Comparison of ENCODE assay signal across 1 cellular context in the genomic region with DNA sequence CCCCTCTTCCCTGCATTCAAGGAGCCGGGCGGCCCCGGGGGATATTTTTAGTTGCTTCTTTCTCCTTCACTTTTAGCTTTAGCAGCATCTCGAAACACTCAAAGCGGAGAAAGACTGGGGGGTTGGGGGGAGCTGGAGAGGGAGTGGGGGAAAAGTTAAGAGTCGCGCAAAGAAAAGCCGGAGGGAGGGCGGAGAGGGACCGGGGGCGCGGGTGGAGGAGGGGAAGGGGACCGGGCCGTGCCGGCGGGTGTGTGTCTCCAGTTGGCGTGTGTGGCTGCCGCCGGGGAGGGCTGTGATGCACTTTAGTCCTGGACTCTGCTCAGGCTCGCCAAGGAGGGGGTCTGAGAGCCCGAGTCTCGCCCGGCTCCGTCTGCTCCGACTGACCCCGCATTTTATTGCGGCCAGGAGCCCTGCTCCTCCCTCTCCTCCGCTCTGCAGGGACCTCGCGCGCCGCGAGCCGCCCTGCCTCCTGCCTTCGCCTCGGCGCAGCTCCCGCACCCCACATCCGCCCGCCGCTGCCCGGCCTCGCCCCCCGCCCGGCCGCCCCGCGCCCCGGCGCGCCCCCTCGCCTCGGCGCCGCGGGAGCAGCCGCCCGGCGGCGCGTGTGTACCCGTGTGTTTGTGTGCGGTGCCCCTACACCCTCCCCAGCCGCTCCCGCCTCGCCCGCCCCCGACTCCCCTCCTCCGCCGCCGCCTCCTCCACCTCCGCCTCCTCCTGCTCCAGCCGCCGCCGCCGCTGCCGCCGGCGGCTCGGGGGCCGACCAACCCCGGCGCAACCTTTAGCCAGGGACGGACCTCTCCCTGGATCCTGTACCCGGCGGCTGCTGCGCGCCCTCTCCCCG.
TF ChIP-seq lines count a peak whose summit lies in the region.

No MANE protein-coding gene starts in this region.

TF ChIP-seq in HepG2, 621 proteins besides CTCF, POLR2A, EP300 and RAD21:
- TF ChIP-seq AGO2 (optimal IDR thresholded peaks at IDR 0.05; ENCODE audit: low read depth, low read length) (peak; percentile 3), ZNF574 (CRISPR knock-in tag; IDR thresholded peaks at IDR 0.05) (no peak), KAT7 (CRISPR knock-in tag; IDR thresholded peaks at IDR 0.05; ENCODE audit: borderline replicate concordance) (peak; percentile 29; the same call in 1 of the 2 replicates), PRDM10 (CRISPR knock-in tag; IDR thresholded peaks at IDR 0.05; ENCODE audit: low read depth) (no peak), MZF1 (CRISPR knock-in tag; IDR thresholded peaks at IDR 0.05; ENCODE audit: borderline replicate concordance) (no peak), ZNF619 (CRISPR knock-in tag; IDR thresholded peaks at IDR 0.05) (no peak), HNF4A (CRISPR knock-in tag; IDR thresholded peaks at IDR 0.05) (peak; percentile 24; the same call in 1 of the 2 replicates), HNRNPK (IDR thresholded peaks at IDR 0.05; ENCODE audit: low read depth, low read length, poor library complexity, severe bottlenecking) (peak; percentile 43), UBTF (CRISPR knock-in tag; IDR thresholded peaks at IDR 0.05) (peak; percentile 12; the same call in 1 of the 2 replicates), NFATC3 (CRISPR knock-in tag; IDR thresholded peaks at IDR 0.05) (no peak), ZNF501 (CRISPR knock-in tag; IDR thresholded peaks at IDR 0.05) (no peak), ZNF253 (CRISPR knock-in tag; IDR thresholded peaks at IDR 0.05; ENCODE audit: borderline replicate concordance) (no peak), TAF1 (CRISPR knock-in tag; IDR thresholded peaks at IDR 0.05) (0 out of 2 replicates have a peak, but pooled peaks have one; percentile 23), YEATS4 (CRISPR knock-in tag; IDR thresholded peaks at IDR 0.05; ENCODE audit: borderline replicate concordance) (no peak), GABPB1 (CRISPR knock-in tag; IDR thresholded peaks at IDR 0.05) (peak; percentile 26; the same call in 1 of the 2 replicates), SALL1 (CRISPR knock-in tag; IDR thresholded peaks at IDR 0.05) (no peak), RBFOX2 (IDR thresholded peaks at IDR 0.05; ENCODE audit: low read depth, low read length) (0 out of 2 replicates have a peak, but pooled peaks have one; percentile 1), MEIS2 (CRISPR knock-in tag; IDR thresholded peaks at IDR 0.05) (0 out of 2 replicates have a peak, but pooled peaks have one; percentile 31), KLF9 (CRISPR knock-in tag; IDR thresholded peaks at IDR 0.05; ENCODE audit: low read depth) (no peak)
- TF ChIP-seq, protein P1, sequence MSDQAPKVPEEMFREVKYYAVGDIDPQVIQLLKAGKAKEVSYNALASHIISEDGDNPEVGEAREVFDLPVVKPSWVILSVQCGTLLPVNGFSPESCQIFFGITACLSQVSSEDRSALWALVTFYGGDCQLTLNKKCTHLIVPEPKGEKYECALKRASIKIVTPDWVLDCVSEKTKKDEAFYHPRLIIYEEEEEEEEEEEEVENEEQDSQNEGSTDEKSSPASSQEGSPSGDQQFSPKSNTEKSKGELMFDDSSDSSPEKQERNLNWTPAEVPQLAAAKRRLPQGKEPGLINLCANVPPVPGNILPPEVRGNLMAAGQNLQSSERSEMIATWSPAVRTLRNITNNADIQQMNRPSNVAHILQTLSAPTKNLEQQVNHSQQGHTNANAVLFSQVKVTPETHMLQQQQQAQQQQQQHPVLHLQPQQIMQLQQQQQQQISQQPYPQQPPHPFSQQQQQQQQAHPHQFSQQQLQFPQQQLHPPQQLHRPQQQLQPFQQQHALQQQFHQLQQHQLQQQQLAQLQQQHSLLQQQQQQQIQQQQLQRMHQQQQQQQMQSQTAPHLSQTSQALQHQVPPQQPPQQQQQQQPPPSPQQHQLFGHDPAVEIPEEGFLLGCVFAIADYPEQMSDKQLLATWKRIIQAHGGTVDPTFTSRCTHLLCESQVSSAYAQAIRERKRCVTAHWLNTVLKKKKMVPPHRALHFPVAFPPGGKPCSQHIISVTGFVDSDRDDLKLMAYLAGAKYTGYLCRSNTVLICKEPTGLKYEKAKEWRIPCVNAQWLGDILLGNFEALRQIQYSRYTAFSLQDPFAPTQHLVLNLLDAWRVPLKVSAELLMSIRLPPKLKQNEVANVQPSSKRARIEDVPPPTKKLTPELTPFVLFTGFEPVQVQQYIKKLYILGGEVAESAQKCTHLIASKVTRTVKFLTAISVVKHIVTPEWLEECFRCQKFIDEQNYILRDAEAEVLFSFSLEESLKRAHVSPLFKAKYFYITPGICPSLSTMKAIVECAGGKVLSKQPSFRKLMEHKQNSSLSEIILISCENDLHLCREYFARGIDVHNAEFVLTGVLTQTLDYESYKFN (CRISPR knock-in tag; conservative IDR thresholded peaks at IDR 0.05), result no peak
